Comparison of ENCODE assay signal across 7 cellular contexts in the genomic region with DNA sequence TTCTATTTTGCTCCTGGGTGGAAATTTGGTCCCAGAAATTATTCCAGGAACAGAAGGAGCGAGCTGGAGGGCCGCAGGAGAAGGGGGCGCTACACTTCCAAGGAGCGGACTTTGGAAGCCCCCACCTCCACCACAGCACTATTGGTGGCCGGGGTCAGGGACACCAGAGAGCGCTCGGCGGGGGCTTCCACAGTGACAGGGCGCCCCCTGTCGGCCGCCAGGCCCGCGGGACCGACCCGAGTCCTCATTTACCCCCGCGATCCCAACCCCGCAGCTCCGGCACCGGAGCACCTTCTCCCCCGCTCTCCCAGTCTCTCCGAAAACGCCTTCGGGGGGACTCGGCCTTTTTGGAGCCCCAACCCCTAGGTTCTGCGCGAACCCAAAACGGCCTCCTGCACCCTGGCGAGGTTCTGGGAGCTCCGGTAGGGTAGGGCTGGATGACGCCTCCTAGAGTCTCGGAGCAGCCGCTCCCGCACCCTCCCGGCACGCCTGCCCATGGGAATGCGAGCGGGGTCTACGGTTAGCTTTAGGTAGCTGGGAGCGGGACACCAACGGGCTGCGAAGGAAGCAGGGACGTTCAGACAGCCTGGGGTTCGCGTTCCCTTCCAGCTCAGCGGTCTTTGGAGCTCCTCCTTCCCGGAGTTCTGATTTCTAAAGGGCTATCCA. TPM values are rescaled to one million over a fixed set of nuclear protein-coding genes. Genes with fewer than 3 reads are reported as not detected.
A peak's percentile ranks its signal among the peaks of the same experiment; 100 is the strongest.
DNase-seq lines count a peak whose midpoint lies in the region; ATAC-seq and TF ChIP-seq lines count a peak whose summit lies in the region.

No MANE protein-coding gene starts in this region.

- no peak for ATAC-seq in GM21515 (IDR thresholded peaks at IDR 0.05; ENCODE audit: unreplicated experiment)
- ATAC-seq in GM19035 (IDR thresholded peaks at IDR 0.05; ENCODE audit: unreplicated experiment), result no peak

- DNase-seq in NCI-H526 treated with DMSO at 0.1 percent for 48 hours (lab: John Stamatoyannopoulos, UW) (peak; percentile 47), fibroblast of the aortic adventitia (ENCODE audit: low read depth) (peak; percentile 14), retinal pigment epithelial cell (ENCODE audit: low read depth) (no peak), NCI-H345 treated with DMSO at 0.1 percent for 48 hours (lab: John Stamatoyannopoulos, UW; ENCODE audit: unreplicated experiment) (no peak)

- H3K4me3 ChIP-seq in GM12875 (ENCODE audit: low read depth, low read length) (no peak overlapping the region), fibroblast of the aortic adventitia (ENCODE audit: low read depth, low read length) (peak overlapping the region; percentile 25), retinal pigment epithelial cell (ENCODE audit: low read length) (no peak overlapping the region)

- TF ChIP-seq CTCF in GM12875 (IDR thresholded peaks at IDR 0.05; ENCODE audit: borderline replicate concordance, insufficient read depth, low read depth, low read length), result peak; percentile 82
- peak; percentile 74 for TF ChIP-seq CTCF in fibroblast of the aortic adventitia (IDR thresholded peaks at IDR 0.05; ENCODE audit: insufficient read depth, low read length)
- TF ChIP-seq CTCF in retinal pigment epithelial cell (conservative IDR thresholded peaks at IDR 0.05; ENCODE audit: low read depth, low read length), result peak; percentile 31

RNA-seq across cellular contexts. Expression of a gene that starts 2.4 kb away (rescaled TPM):
- not detected in 2 replicates for total RNA-seq in fibroblast of the aortic adventitia (ENCODE audit: low replicate concordance)

Comparison
In these comparisons a context has a peak if more than half of its experiments do, and no peak if none do; other contexts are left out.
1. CTCF ChIP-seq: peak in every context shown above with its lines; median percentile 82 in GM12875; 74 in fibroblast of the aortic adventitia; 31 in retinal pigment epithelial cell.
2. DNase-seq: peak in NCI-H526 treated with DMSO at 0.1 percent for 48 hours (single experiment) and fibroblast of the aortic adventitia (single experiment); none in retinal pigment epithelial cell (single experiment) and NCI-H345 treated with DMSO at 0.1 percent for 48 hours (single experiment).